Comparison of ENCODE assay signal across 2 cellular contexts in the genomic region with DNA sequence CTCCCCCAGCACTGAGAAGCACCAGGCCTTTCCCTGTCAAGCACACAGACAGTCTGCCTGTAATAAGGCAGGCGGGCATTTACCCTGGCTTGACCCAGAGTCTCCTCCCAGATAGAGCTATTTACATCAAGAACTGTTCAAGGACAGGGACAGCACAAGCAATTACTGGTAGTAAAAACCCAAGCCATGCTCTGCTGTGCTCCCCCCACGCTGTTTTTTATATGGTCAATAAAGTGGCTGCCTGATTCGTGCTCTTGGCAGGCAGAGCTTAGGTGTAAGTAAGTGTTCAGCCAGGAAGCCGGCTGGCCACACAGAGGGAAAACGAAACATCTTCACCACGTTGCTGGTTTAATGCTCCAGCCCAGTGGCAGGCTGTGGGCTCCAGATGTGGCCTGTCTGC.
TF ChIP-seq lines count a peak whose summit lies in the region.

No MANE protein-coding gene starts in this region.

TF ChIP-seq in liver, 16 proteins besides CTCF, POLR2A, EP300 and RAD21 (continued from another document):
- TF ChIP-seq, protein P1, sequence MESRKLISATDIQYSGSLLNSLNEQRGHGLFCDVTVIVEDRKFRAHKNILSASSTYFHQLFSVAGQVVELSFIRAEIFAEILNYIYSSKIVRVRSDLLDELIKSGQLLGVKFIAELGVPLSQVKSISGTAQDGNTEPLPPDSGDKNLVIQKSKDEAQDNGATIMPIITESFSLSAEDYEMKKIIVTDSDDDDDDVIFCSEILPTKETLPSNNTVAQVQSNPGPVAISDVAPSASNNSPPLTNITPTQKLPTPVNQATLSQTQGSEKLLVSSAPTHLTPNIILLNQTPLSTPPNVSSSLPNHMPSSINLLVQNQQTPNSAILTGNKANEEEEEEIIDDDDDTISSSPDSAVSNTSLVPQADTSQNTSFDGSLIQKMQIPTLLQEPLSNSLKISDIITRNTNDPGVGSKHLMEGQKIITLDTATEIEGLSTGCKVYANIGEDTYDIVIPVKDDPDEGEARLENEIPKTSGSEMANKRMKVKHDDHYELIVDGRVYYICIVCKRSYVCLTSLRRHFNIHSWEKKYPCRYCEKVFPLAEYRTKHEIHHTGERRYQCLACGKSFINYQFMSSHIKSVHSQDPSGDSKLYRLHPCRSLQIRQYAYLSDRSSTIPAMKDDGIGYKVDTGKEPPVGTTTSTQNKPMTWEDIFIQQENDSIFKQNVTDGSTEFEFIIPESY (IDR thresholded peaks at IDR 0.05): no peak
- peak in 1 of 2 donors; percentile 24 for TF ChIP-seq RXRA (IDR thresholded peaks at IDR 0.05)
- TF ChIP-seq HNF4A (conservative IDR thresholded peaks at IDR 0.05): peak in 1 of 2 donors; percentile 5
- no peak for TF ChIP-seq NR2F2 (IDR thresholded peaks at IDR 0.05)

TF ChIP-seq in HepG2, 621 proteins besides CTCF, POLR2A, EP300 and RAD21 (continued from another document):
- TF ChIP-seq, protein P2, sequence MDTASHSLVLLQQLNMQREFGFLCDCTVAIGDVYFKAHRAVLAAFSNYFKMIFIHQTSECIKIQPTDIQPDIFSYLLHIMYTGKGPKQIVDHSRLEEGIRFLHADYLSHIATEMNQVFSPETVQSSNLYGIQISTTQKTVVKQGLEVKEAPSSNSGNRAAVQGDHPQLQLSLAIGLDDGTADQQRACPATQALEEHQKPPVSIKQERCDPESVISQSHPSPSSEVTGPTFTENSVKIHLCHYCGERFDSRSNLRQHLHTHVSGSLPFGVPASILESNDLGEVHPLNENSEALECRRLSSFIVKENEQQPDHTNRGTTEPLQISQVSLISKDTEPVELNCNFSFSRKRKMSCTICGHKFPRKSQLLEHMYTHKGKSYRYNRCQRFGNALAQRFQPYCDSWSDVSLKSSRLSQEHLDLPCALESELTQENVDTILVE (CRISPR knock-in tag; IDR thresholded peaks at IDR 0.05): no peak
- TF ChIP-seq, protein P3, sequence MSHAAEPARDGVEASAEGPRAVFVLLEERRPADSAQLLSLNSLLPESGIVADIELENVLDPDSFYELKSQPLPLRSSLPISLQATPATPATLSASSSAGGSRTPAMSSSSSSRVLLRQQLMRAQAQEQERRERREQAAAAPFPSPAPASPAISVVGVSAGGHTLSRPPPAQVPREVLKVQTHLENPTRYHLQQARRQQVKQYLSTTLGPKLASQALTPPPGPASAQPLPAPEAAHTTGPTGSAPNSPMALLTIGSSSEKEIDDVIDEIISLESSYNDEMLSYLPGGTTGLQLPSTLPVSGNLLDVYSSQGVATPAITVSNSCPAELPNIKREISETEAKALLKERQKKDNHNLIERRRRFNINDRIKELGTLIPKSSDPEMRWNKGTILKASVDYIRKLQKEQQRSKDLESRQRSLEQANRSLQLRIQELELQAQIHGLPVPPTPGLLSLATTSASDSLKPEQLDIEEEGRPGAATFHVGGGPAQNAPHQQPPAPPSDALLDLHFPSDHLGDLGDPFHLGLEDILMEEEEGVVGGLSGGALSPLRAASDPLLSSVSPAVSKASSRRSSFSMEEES (CRISPR knock-in tag; IDR thresholded peaks at IDR 0.05): no peak
- TF ChIP-seq FOXJ3 (CRISPR knock-in tag; IDR thresholded peaks at IDR 0.05; ENCODE audit: borderline replicate concordance) (no peak), ZSCAN25 (CRISPR knock-in tag; IDR thresholded peaks at IDR 0.05) (no peak)
